ENCODE assay signal across 8 cellular contexts in genomic region chr9:88106492-88106891, GRCh38. TPM values are rescaled to one million over a fixed set of nuclear protein-coding genes. Genes with fewer than 3 reads are reported as not detected.
DNase-seq lines count a peak whose midpoint lies in the region; ATAC-seq and TF ChIP-seq lines count a peak whose summit lies in the region.

No MANE protein-coding gene starts in this region.

- H3K27me3 ChIP-seq in Panc1 (ENCODE audit: control insufficient read depth, insufficient read depth, low read length) (no peaks in the 10 kb centered on the region), sigmoid colon (no peaks in the 10 kb centered on the region), suprapubic skin (peaks cover 14% of the 10 kb centered on the region)

- intact Hi-C loops in Panc1 (cut with micrococcal nuclease; ENCODE audit: unreplicated experiment) (no loop called here), sigmoid colon (cut with DNase I) (loop anchor here (2.0 to 10.0 kb wide), 3 partner anchors 281 to 898 kb away; partner anchors contain the start of gene SPIN1)

- H3K27me3 Mint-ChIP-seq in mesothelial cell of epicardium (ENCODE audit: low read depth), result no peaks in the 10 kb centered on the region

- peaks cover 8% of the 10 kb centered on the region for H3K4me1 Mint-ChIP-seq in mesothelial cell of epicardium

- no peak overlapping the region for H3K4me3 Mint-ChIP-seq in mesothelial cell of epicardium

- CTCF ChIA-PET in Panc1 (lab: Charles Lee), result no interaction called here

- H3K27ac ChIP-seq in Panc1 (ENCODE audit: low read length) (peak overlapping the region; percentile 26; the same call in 1 of the 2 replicates), sigmoid colon (no peak overlapping the region), suprapubic skin (no peak overlapping the region)

- no peaks in the 10 kb centered on the region for H3K36me3 Mint-ChIP-seq in mesothelial cell of epicardium

- H3K9me3 Mint-ChIP-seq in mesothelial cell of epicardium, result peaks cover 4% of the 10 kb centered on the region

- H3K4me3 ChIP-seq in Panc1 (ENCODE audit: low read depth in 2 of 2, low read length in 2 of 2), result no peak overlapping the region
- H3K4me3 ChIP-seq in fibroblast of mammary gland (ENCODE audit: control insufficient read depth, low read depth, low read length), result no peak overlapping the region
- H3K4me3 ChIP-seq in sigmoid colon, result no peak overlapping the region
- H3K4me3 ChIP-seq in suprapubic skin, result no peak overlapping the region

- H3K4me1 ChIP-seq in Panc1 (ENCODE audit: control insufficient read depth, insufficient read depth, low read length) (no peaks in the 10 kb centered on the region), sigmoid colon (no peaks in the 10 kb centered on the region), suprapubic skin (no peaks in the 10 kb centered on the region)

- TF ChIP-seq CTCF in Panc1 (IDR thresholded peaks at IDR 0.05), result peak; percentile 66
- TF ChIP-seq CTCF in fibroblast of mammary gland (conservative IDR thresholded peaks at IDR 0.05; ENCODE audit: control insufficient read depth, insufficient read depth, low read depth, low read length), result peak; percentile 58
- TF ChIP-seq CTCF in sigmoid colon (IDR thresholded peaks at IDR 0.05), result peak in 3 of 4 experiments; percentile 59 to 65 (median 62)
- peak in 1 of 2 donors; percentile 45 for TF ChIP-seq CTCF in suprapubic skin (IDR thresholded peaks at IDR 0.05)
- no peak for TF ChIP-seq CTCF in mesothelial cell of epicardium (IDR thresholded peaks at IDR 0.05; ENCODE audit: unreplicated experiment)

- WGBS in sigmoid colon, 2 donors, result 9 to 23% methylated on average over 4 of the region's 4 CpGs
- 24% methylated on average over 4 of the region's 4 CpGs for WGBS in suprapubic skin

- no peak for ATAC-seq in Panc1

- POLR2A ChIA-PET in Panc1 (lab: Charles Lee), result no interaction called here

- DNase-seq in activated CD4-positive, alpha-beta T cell treated with anti-CD3 and anti-CD28 coated beads for 48 hours, result peak; percentile 31
- DNase-seq in activated CD4-positive, alpha-beta T cell treated with anti-CD3 and anti-CD28 coated beads for 4 hours, result no peak
- DNase-seq in Panc1 (ENCODE audit: low read depth, low spot score) (no peak), fibroblast of mammary gland (ENCODE audit: low read depth) (peak; percentile 44), sigmoid colon (no peak), suprapubic skin (ENCODE audit: low spot score in 2 of 2) (no peak), C1 segment of cervical spinal cord (lab: John Stamatoyannopoulos, UW) (no peak), mesothelial cell of epicardium (ENCODE audit: low spot score in 2 of 2, unreplicated experiment in 2 of 2) (no peak)

- TF ChIP-seq EP300 in sigmoid colon (IDR thresholded peaks at IDR 0.05), result no peak
- no peak for TF ChIP-seq EP300 in suprapubic skin (IDR thresholded peaks at IDR 0.05)

- H3K9me3 ChIP-seq in Panc1 (ENCODE audit: control insufficient read depth, insufficient read depth, low read depth, low read length), result no peaks in the 10 kb centered on the region
- peaks cover 0 to 3% (median 0%) of the 10 kb centered on the region in 4 donors for H3K9me3 ChIP-seq in sigmoid colon
- no peaks in the 10 kb centered on the region for H3K9me3 ChIP-seq in suprapubic skin

- TF ChIP-seq POLR2A in sigmoid colon (IDR thresholded peaks at IDR 0.05), result no peak
- TF ChIP-seq POLR2A in suprapubic skin (IDR thresholded peaks at IDR 0.05), result no peak

- no peaks in the 10 kb centered on the region for H3K36me3 ChIP-seq in Panc1 (ENCODE audit: control insufficient read depth, insufficient read depth, low read length)
- H3K36me3 ChIP-seq in sigmoid colon, result no peaks in the 10 kb centered on the region
- no peaks in the 10 kb centered on the region for H3K36me3 ChIP-seq in suprapubic skin

- in situ Hi-C loops in Panc1 (cut with HindIII; ENCODE audit: low pct_unique_long_range_greater_than_20kb, low sequenced_read_pairs), result no loop called here

- H3K27ac Mint-ChIP-seq in mesothelial cell of epicardium, result no peak overlapping the region

- BruUV-seq in Panc1 (replicated peaks; lab: Mats Ljungman, UMichigan), result no TSS peak

RNA-seq across cellular contexts. Expression of gene SPATA31C2, which starts 31.8 kb away (rescaled TPM):
- not detected for total RNA-seq in Panc1 (2021; ENCODE audit: unreplicated experiment)
- not detected for polyA plus RNA-seq in Panc1 (2012; ENCODE audit: insufficient read length)
- not detected for total RNA-seq in sigmoid colon
- not detected for polyA plus RNA-seq in sigmoid colon
- not detected for total RNA-seq in suprapubic skin
- total RNA-seq in mesothelial cell of epicardium, result 0.29 to 0.38 TPM (median 0.34 TPM) in 3 replicates

Comparison
In these comparisons a context has a peak if more than half of its experiments do, and no peak if none do; other contexts are left out.
1. DNase-seq: peak in activated CD4-positive, alpha-beta T cell treated with anti-CD3 and anti-CD28 coated beads for 48 hours (single experiment) and fibroblast of mammary gland (single experiment); none in activated CD4-positive, alpha-beta T cell treated with anti-CD3 and anti-CD28 coated beads for 4 hours (0 of 2), Panc1 (single experiment), sigmoid colon (single experiment), suprapubic skin (0 of 2), C1 segment of cervical spinal cord (0 of 14) and mesothelial cell of epicardium (0 of 2).